15 cellular contexts compared by ENCODE assay signal in genomic region chr12:55795950-55796349, GRCh38. TPM values are rescaled to one million over a fixed set of nuclear protein-coding genes. Genes with fewer than 3 reads are reported as not detected.
A peak's percentile ranks its signal among the peaks of the same experiment; 100 is the strongest.
DNase-seq lines count a peak whose midpoint lies in the region; ATAC-seq and TF ChIP-seq lines count a peak whose summit lies in the region.
"Had no signal": no experiment of that assay in that cellular context is flagged by ENCODE, and none has a peak within 500 bp of the region (broad histone marks: within the 10 kb centered on the region; RNA-seq: fewer than 3 reads in every experiment).

No MANE protein-coding gene starts in this region.

- peaks cover 38% of the 10 kb centered on the region for H3K4me1 ChIP-seq in KMS-11 (ENCODE audit: low read depth, poor library complexity, severe bottlenecking)

- H3K27ac Mint-ChIP-seq in activated CD8-positive, alpha-beta T cell treated with anti-CD3 and anti-CD28 coated beads for 36 hours = peak overlapping the region; percentile 2
- no peak overlapping the region for H3K27ac Mint-ChIP-seq in activated CD8-positive, alpha-beta T cell treated with anti-CD3 and anti-CD28 coated beads, Interleukin-2, amount 10 ng/mL, durations not matched to agents 7 days and 5 days
- peak overlapping the region in 1 of 2 donors; percentile 44 for H3K27ac Mint-ChIP-seq in activated naive CD4-positive, alpha-beta T cell treated with anti-CD3 and anti-CD28 coated beads, Interleukin-2, amount 50 U/mL, for 72 hours
- H3K27ac Mint-ChIP-seq in stimulated activated effector memory CD8-positive, alpha-beta T cell treated with anti-CD3 and anti-CD28 coated beads, Interleukin-12 subunit alpha, Interleukin-12 subunit beta, amount 100 ng/mL, for 72 hours = no peak overlapping the region
- H3K27ac Mint-ChIP-seq: B cell; CD4-positive, alpha-beta T cell had no signal

- CTCF ChIA-PET in activated CD8-positive, alpha-beta T cell treated with anti-CD3 and anti-CD28 coated beads for 36 hours (lab: Charles Lee) = interaction anchor here (1.0 to 6.3 kb wide), 8 partner anchors 20 to 200 kb away, joined by 3 to 66 read pairs (median 4); no protein-coding TSS in a partner anchor
- CTCF ChIA-PET in activated CD8-positive, alpha-beta T cell treated with anti-CD3 and anti-CD28 coated beads, Interleukin-2, amount 10 ng/mL, durations not matched to agents 7 days and 5 days (lab: Charles Lee) = interaction anchor here (0.7 to 7.4 kb wide), 15 partner anchors 11 to 143 kb away, joined by 3 to 114 read pairs (median 5); partner anchors contain the start of genes DNAJC14, ORMDL2 and SARNP

- no peak overlapping the region for H2AFZ ChIP-seq in KMS-11 (ENCODE audit: low read depth)
- H2AFZ ChIP-seq: GM23248 had no signal

- POLR2A ChIA-PET in activated CD8-positive, alpha-beta T cell treated with anti-CD3 and anti-CD28 coated beads for 36 hours (lab: Charles Lee) = interaction anchor here (1.1 to 1.3 kb wide), 4 partner anchors 13 to 57 kb away, joined by 3 to 5 read pairs (median 3); no protein-coding TSS in a partner anchor
- POLR2A ChIA-PET in activated CD8-positive, alpha-beta T cell treated with anti-CD3 and anti-CD28 coated beads, Interleukin-2, amount 10 ng/mL, durations not matched to agents 7 days and 5 days (lab: Charles Lee) = no interaction called here

- no peaks in the 10 kb centered on the region for H3K27me3 ChIP-seq in KMS-11 (ENCODE audit: insufficient read depth, low read depth)

- no peak overlapping the region for H3K9ac ChIP-seq in KMS-11
- H3K9ac ChIP-seq: GM23248 had no signal

- no peak for TF ChIP-seq CTCF in activated CD8-positive, alpha-beta T cell treated with anti-CD3 and anti-CD28 coated beads for 36 hours (IDR thresholded peaks at IDR 0.05)
- no peak for TF ChIP-seq CTCF in KMS-11 (conservative IDR thresholded peaks at IDR 0.05; ENCODE audit: low read depth, low read length)

- peaks cover 14% of the 10 kb centered on the region; the same call in 1 of the 2 replicates for H4K20me1 ChIP-seq in KMS-11 (ENCODE audit: insufficient read depth)

- no peak overlapping the region for H3K4me3 Mint-ChIP-seq in activated CD8-positive, alpha-beta T cell treated with anti-CD3 and anti-CD28 coated beads for 36 hours
- H3K4me3 Mint-ChIP-seq in activated CD8-positive, alpha-beta T cell treated with anti-CD3 and anti-CD28 coated beads, Interleukin-2, amount 10 ng/mL, durations not matched to agents 7 days and 5 days = no peak overlapping the region
- H3K4me3 Mint-ChIP-seq in stimulated activated effector memory CD8-positive, alpha-beta T cell treated with anti-CD3 and anti-CD28 coated beads, Interleukin-12 subunit alpha, Interleukin-12 subunit beta, amount 100 ng/mL, for 72 hours = no peak overlapping the region
- H3K4me3 Mint-ChIP-seq: B cell; CD4-positive, alpha-beta T cell had no signal

- peaks cover 10% of the 10 kb centered on the region; the same call in 1 of the 2 replicates for H3K79me2 ChIP-seq in KMS-11 (ENCODE audit: insufficient read depth, low read depth)

- H3K27me3 Mint-ChIP-seq in activated CD8-positive, alpha-beta T cell treated with anti-CD3 and anti-CD28 coated beads for 36 hours = no peaks in the 10 kb centered on the region
- no peaks in the 10 kb centered on the region for H3K27me3 Mint-ChIP-seq in activated CD8-positive, alpha-beta T cell treated with anti-CD3 and anti-CD28 coated beads, Interleukin-2, amount 10 ng/mL, durations not matched to agents 7 days and 5 days (ENCODE audit: low read depth)
- H3K27me3 Mint-ChIP-seq: B cell; CD4-positive, alpha-beta T cell had no signal

- no peak overlapping the region for H3K4me3 ChIP-seq in KMS-11 (IDR thresholded peaks at IDR 0.05; ENCODE audit: insufficient read depth, low read depth, low read length)
- H3K4me3 ChIP-seq: GM23248 had no signal

- H3K36me3 ChIP-seq in KMS-11 (ENCODE audit: insufficient read depth) = peaks cover 47% of the 10 kb centered on the region; the same call in 1 of the 2 replicates

- H3K4me1 Mint-ChIP-seq in activated CD8-positive, alpha-beta T cell treated with anti-CD3 and anti-CD28 coated beads for 36 hours (ENCODE audit: low read depth) = peaks cover 17% of the 10 kb centered on the region
- H3K4me1 Mint-ChIP-seq in activated CD8-positive, alpha-beta T cell treated with anti-CD3 and anti-CD28 coated beads, Interleukin-2, amount 10 ng/mL, durations not matched to agents 7 days and 5 days (ENCODE audit: low read depth) = peaks cover 12% of the 10 kb centered on the region
- H3K4me1 Mint-ChIP-seq in stimulated activated effector memory CD8-positive, alpha-beta T cell treated with anti-CD3 and anti-CD28 coated beads, Interleukin-12 subunit alpha, Interleukin-12 subunit beta, amount 100 ng/mL, for 72 hours = peaks cover 4% of the 10 kb centered on the region
- H3K4me1 Mint-ChIP-seq: B cell had no signal

- H3K27ac ChIP-seq in KMS-11 = peak overlapping the region; percentile 10; the same call in 1 of the 2 replicates
- H3K27ac ChIP-seq: GM23248 had no signal

- H3K36me3 Mint-ChIP-seq in activated CD8-positive, alpha-beta T cell treated with anti-CD3 and anti-CD28 coated beads for 36 hours (ENCODE audit: low read depth) = peaks cover 34% of the 10 kb centered on the region
- H3K36me3 Mint-ChIP-seq in activated CD8-positive, alpha-beta T cell treated with anti-CD3 and anti-CD28 coated beads, Interleukin-2, amount 10 ng/mL, durations not matched to agents 7 days and 5 days (ENCODE audit: low read depth) = peaks cover 54% of the 10 kb centered on the region
- peaks cover 5 to 14% of the 10 kb centered on the region in 2 donors for H3K36me3 Mint-ChIP-seq in activated naive CD4-positive, alpha-beta T cell treated with anti-CD3 and anti-CD28 coated beads, Interleukin-2, amount 50 U/mL, for 72 hours
- peaks cover 100% of the 10 kb centered on the region for H3K36me3 Mint-ChIP-seq in stimulated activated effector memory CD8-positive, alpha-beta T cell treated with anti-CD3 and anti-CD28 coated beads, Interleukin-12 subunit alpha, Interleukin-12 subunit beta, amount 100 ng/mL, for 72 hours

- H3K4me2 ChIP-seq in KMS-11 = peak overlapping the region; percentile 9; the same call in 1 of the 2 replicates

- DNase-seq in activated CD8-positive, alpha-beta T cell treated with anti-CD3 and anti-CD28 coated beads for 36 hours = no peak
- DNase-seq in activated CD8-positive, alpha-beta T cell treated with anti-CD3 and anti-CD28 coated beads, Interleukin-2, amount 10 ng/mL, durations not matched to agents 7 days and 5 days = no peak
- DNase-seq in activated naive CD4-positive, alpha-beta T cell treated with anti-CD3 and anti-CD28 coated beads, Interleukin-2, amount 50 U/mL, for 72 hours (ENCODE audit: low spot score in 2 of 2) = no peak
- no peak for DNase-seq in activated naive CD4-positive, alpha-beta T cell treated with Interleukin-2 at 50 U/mL for 16 hours
- no peak for DNase-seq in stimulated activated effector memory CD8-positive, alpha-beta T cell treated with anti-CD3 and anti-CD28 coated beads, Interleukin-12 subunit alpha, Interleukin-12 subunit beta, amount 100 ng/mL, for 72 hours (ENCODE audit: low spot score in 2 of 2)
- DNase-seq: C1 segment of cervical spinal cord; Calu3; CD4-positive, alpha-beta T cell; DMS 273 treated with DMSO at 0.1 percent for 48 hours; GM23248; H7 had no signal

- intact Hi-C loops in activated CD8-positive, alpha-beta T cell treated with anti-CD3 and anti-CD28 coated beads for 36 hours (cut with micrococcal nuclease) = no loop called here

- no peak for ATAC-seq in activated CD8-positive, alpha-beta T cell treated with anti-CD3 and anti-CD28 coated beads for 36 hours
- no peak for ATAC-seq in activated CD8-positive, alpha-beta T cell treated with anti-CD3 and anti-CD28 coated beads, Interleukin-2, amount 10 ng/mL, durations not matched to agents 7 days and 5 days
- peak; percentile 41 to 59 for ATAC-seq in activated naive CD4-positive, alpha-beta T cell treated with anti-CD3 and anti-CD28 coated beads, Interleukin-2, amount 50 U/mL, for 72 hours
- ATAC-seq in stimulated activated effector memory CD8-positive, alpha-beta T cell treated with anti-CD3 and anti-CD28 coated beads, Interleukin-12 subunit alpha, Interleukin-12 subunit beta, amount 100 ng/mL, for 72 hours = peak; percentile 62
- no peak for ATAC-seq in HG03097 (IDR thresholded peaks at IDR 0.05; ENCODE audit: low FRiP score, unreplicated experiment)
- ATAC-seq: HepG2 had no signal

- no peaks in the 10 kb centered on the region for H3K9me3 Mint-ChIP-seq in activated CD8-positive, alpha-beta T cell treated with anti-CD3 and anti-CD28 coated beads for 36 hours
- no peaks in the 10 kb centered on the region for H3K9me3 Mint-ChIP-seq in activated CD8-positive, alpha-beta T cell treated with anti-CD3 and anti-CD28 coated beads, Interleukin-2, amount 10 ng/mL, durations not matched to agents 7 days and 5 days (ENCODE audit: insufficient read depth)
- no peaks in the 10 kb centered on the region for H3K9me3 Mint-ChIP-seq in activated naive CD4-positive, alpha-beta T cell treated with anti-CD3 and anti-CD28 coated beads, Interleukin-2, amount 50 U/mL, for 72 hours
- H3K9me3 Mint-ChIP-seq in stimulated activated effector memory CD8-positive, alpha-beta T cell treated with anti-CD3 and anti-CD28 coated beads, Interleukin-12 subunit alpha, Interleukin-12 subunit beta, amount 100 ng/mL, for 72 hours = no peaks in the 10 kb centered on the region
- H3K9me3 Mint-ChIP-seq: CD4-positive, alpha-beta T cell had no signal

RNA-seq across cellular contexts. Expression of gene SARNP, which starts 21.6 kb away (rescaled TPM):
- 10 to 100 TPM; 93.9 to 94.0 TPM for total RNA-seq in activated CD8-positive, alpha-beta T cell treated with anti-CD3 and anti-CD28 coated beads for 36 hours
- total RNA-seq in activated CD8-positive, alpha-beta T cell treated with anti-CD3 and anti-CD28 coated beads, Interleukin-2, amount 10 ng/mL, durations not matched to agents 7 days and 5 days = 10 to 100 TPM; 91.1 to 94.8 TPM
- 100 to 1,000 TPM in 1 of 2 donors, 10 to 100 TPM in 1; 95.0 to 101 TPM for total RNA-seq in activated naive CD4-positive, alpha-beta T cell treated with anti-CD3 and anti-CD28 coated beads, Interleukin-2, amount 50 U/mL, for 72 hours

RNA-seq across cellular contexts. Expression of gene ORMDL2, which starts 21.9 kb away (rescaled TPM):
- total RNA-seq in activated CD8-positive, alpha-beta T cell treated with anti-CD3 and anti-CD28 coated beads for 36 hours = 10 to 100 TPM; 24.2 to 27.0 TPM
- 10 to 100 TPM; 55.2 to 57.9 TPM for total RNA-seq in activated CD8-positive, alpha-beta T cell treated with anti-CD3 and anti-CD28 coated beads, Interleukin-2, amount 10 ng/mL, durations not matched to agents 7 days and 5 days
- total RNA-seq in activated naive CD4-positive, alpha-beta T cell treated with anti-CD3 and anti-CD28 coated beads, Interleukin-2, amount 50 U/mL, for 72 hours = 10 to 100 TPM; 27.0 to 35.2 TPM

RNA-seq across cellular contexts. Expression of gene DNAJC14, which starts 33.4 kb away (rescaled TPM):
- total RNA-seq in activated CD8-positive, alpha-beta T cell treated with anti-CD3 and anti-CD28 coated beads for 36 hours = 10 to 100 TPM; 23.1 to 23.7 TPM
- total RNA-seq in activated CD8-positive, alpha-beta T cell treated with anti-CD3 and anti-CD28 coated beads, Interleukin-2, amount 10 ng/mL, durations not matched to agents 7 days and 5 days = 10 to 100 TPM; 31.1 to 34.9 TPM
- 10 to 100 TPM; 29.0 to 33.4 TPM for total RNA-seq in activated naive CD4-positive, alpha-beta T cell treated with anti-CD3 and anti-CD28 coated beads, Interleukin-2, amount 50 U/mL, for 72 hours

RNA-seq across cellular contexts. Expression of gene MMP19, which starts 46.8 kb away (rescaled TPM):
- total RNA-seq in activated CD8-positive, alpha-beta T cell treated with anti-CD3 and anti-CD28 coated beads for 36 hours = not detected
- total RNA-seq in activated CD8-positive, alpha-beta T cell treated with anti-CD3 and anti-CD28 coated beads, Interleukin-2, amount 10 ng/mL, durations not matched to agents 7 days and 5 days = not detected
- under 1 TPM in 1 of 2 donors, not detected in 1; 0.12 TPM for total RNA-seq in activated naive CD4-positive, alpha-beta T cell treated with anti-CD3 and anti-CD28 coated beads, Interleukin-2, amount 50 U/mL, for 72 hours
- total RNA-seq: Calu3; CD4-positive, alpha-beta T cell had no signal

RNA-seq across cellular contexts. Expression of gene GDF11, which starts 53.0 kb away (rescaled TPM):
- total RNA-seq in activated CD8-positive, alpha-beta T cell treated with anti-CD3 and anti-CD28 coated beads for 36 hours = 1 to 10 TPM; 7.4 to 9.3 TPM
- 10 to 100 TPM; 12.4 to 13.9 TPM for total RNA-seq in activated CD8-positive, alpha-beta T cell treated with anti-CD3 and anti-CD28 coated beads, Interleukin-2, amount 10 ng/mL, durations not matched to agents 7 days and 5 days
- 10 to 100 TPM in 1 of 2 donors, 1 to 10 TPM in 1; 5.9 to 12.0 TPM for total RNA-seq in activated naive CD4-positive, alpha-beta T cell treated with anti-CD3 and anti-CD28 coated beads, Interleukin-2, amount 50 U/mL, for 72 hours

Comparison
In these comparisons a context has a peak if more than half of its experiments do, and no peak if none do; other contexts are left out.
1. ATAC-seq: peak in activated naive CD4-positive, alpha-beta T cell treated with anti-CD3 and anti-CD28 coated beads, Interleukin-2, amount 50 U/mL, for 72 hours (2 of 2) and stimulated activated effector memory CD8-positive, alpha-beta T cell treated with anti-CD3 and anti-CD28 coated beads, Interleukin-12 subunit alpha, Interleukin-12 subunit beta, amount 100 ng/mL, for 72 hours (single experiment); none in activated CD8-positive, alpha-beta T cell treated with anti-CD3 and anti-CD28 coated beads for 36 hours (single experiment), activated CD8-positive, alpha-beta T cell treated with anti-CD3 and anti-CD28 coated beads, Interleukin-2, amount 10 ng/mL, durations not matched to agents 7 days and 5 days (single experiment) and HG03097 (single experiment).